28 cellular contexts compared by ENCODE assay signal in the genomic region with DNA sequence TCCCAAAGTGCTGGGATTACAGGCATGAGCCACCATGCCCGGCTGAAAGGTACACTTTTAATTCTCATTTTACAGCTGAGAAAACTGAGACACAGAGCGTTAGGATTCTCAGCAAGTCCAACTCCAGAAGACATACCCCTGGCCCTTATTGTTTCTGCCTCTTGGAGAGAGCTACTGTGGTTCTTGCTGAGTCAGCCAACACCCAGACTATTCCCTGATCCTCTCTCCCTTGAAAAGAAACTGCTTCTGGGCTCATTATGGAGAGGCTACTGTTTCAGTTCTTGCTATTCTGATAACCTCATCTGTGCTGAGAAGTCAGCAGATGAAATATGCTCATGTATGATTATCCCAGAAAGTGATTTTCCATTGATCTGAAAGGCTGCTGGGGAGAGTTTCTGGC.
DNase-seq lines count a peak whose midpoint lies in the region; ATAC-seq, FAIRE-seq and TF ChIP-seq lines count a peak whose summit lies in the region.
"Had no signal": no experiment of that assay in that cellular context is flagged by ENCODE, and none has a peak within 500 bp of the region (broad histone marks: within the 10 kb centered on the region; RNA-seq: fewer than 3 reads in every experiment).

No MANE protein-coding gene starts in this region.

- no peak overlapping the region for H3K4me2 ChIP-seq in HepG2 (ENCODE audit: low read depth, low read length)
- H3K4me2 ChIP-seq in H1 (ENCODE audit: insufficient read depth in 1 of 2, low read depth in 2 of 2, low read length in 2 of 2): no peak overlapping the region
- H3K4me2 ChIP-seq in neural progenitor cell: no peak overlapping the region
- H3K4me2 ChIP-seq: BLaER1 had no signal

- TF ChIP-seq POLR2A in HepG2 (IDR thresholded peaks at IDR 0.05; ENCODE audit: insufficient read depth in 1 of 2, low read depth in 2 of 2, low read length in 2 of 2) (no peak), right lobe of liver (IDR thresholded peaks at IDR 0.05) (no peak), H1 (IDR thresholded peaks at IDR 0.05; ENCODE audit: control extremely low read depth in 1 of 2, low read depth in 2 of 2, low read length in 2 of 2) (no peak)

- POLR2A ChIA-PET in HepG2 (lab: Yijun Ruan, JAX) (no interaction called here), H1 (lab: Charles Lee; ENCODE audit: partially characterized antibody) (no interaction called here)

- H3F3A ChIP-seq in neural progenitor cell (ENCODE audit: low read depth): no peaks in the 10 kb centered on the region

- in situ Hi-C loops in HepG2 (cut with HindIII; ENCODE audit: extremely low pct_ligation_motif_present, low pct_unique_long_range_greater_than_20kb): no loop called here

- FAIRE-seq in HepG2 (lab: Jason Lieb, UNC): no peak
- no peak for FAIRE-seq in H1 (lab: Jason Lieb, UNC)
- FAIRE-seq: GM12878, GM12892, GM18507, GM19239 had no signal

- H2BK20ac ChIP-seq in H1 (ENCODE audit: low read length): no peak overlapping the region

- ATAC-seq in HepG2 (no peak), right lobe of liver (no peak), GM18870 (IDR thresholded peaks at IDR 0.05; ENCODE audit: unreplicated experiment) (no peak), mucosa of descending colon (no peak)
- no peak for ATAC-seq in activated T-cell treated with anti-CD3 and anti-CD28 coated beads, Interleukin-2, amount 50 U/mL, for 72 hours (replicated peaks in 1 of 2)
- ATAC-seq: GM12878 had no signal

- no peak overlapping the region for H4K5ac ChIP-seq in H1 (ENCODE audit: insufficient read length, low read depth, low read length)

- no peaks in the 10 kb centered on the region for H3K79me2 ChIP-seq in HepG2 (ENCODE audit: insufficient read depth, low read length)
- H3K79me2 ChIP-seq in H1 (ENCODE audit: control insufficient read depth in 1 of 2, insufficient read depth in 2 of 2, low read length in 2 of 2): no peaks in the 10 kb centered on the region; a peak in 1 of 4 replicates
- H3K79me2 ChIP-seq in neural progenitor cell (ENCODE audit: low read depth): no peaks in the 10 kb centered on the region

- H3K36me3 Mint-ChIP-seq in neural progenitor cell: no peaks in the 10 kb centered on the region
- no peaks in the 10 kb centered on the region for H3K36me3 Mint-ChIP-seq in activated T-cell treated with anti-CD3 and anti-CD28 coated beads, Interleukin-2, amount 50 U/mL, for 72 hours (ENCODE audit: insufficient read depth in 2 of 2)
- H3K36me3 Mint-ChIP-seq: CD14-positive monocyte; CD4-positive, alpha-beta memory T cell; CD4-positive, CD25-positive, alpha-beta regulatory T cell had no signal

- no peaks in the 10 kb centered on the region for H3K9me3 Mint-ChIP-seq in neural progenitor cell
- peaks cover 5% of the 10 kb centered on the region in 2 donors for H3K9me3 Mint-ChIP-seq in activated T-cell treated with anti-CD3 and anti-CD28 coated beads, Interleukin-2, amount 50 U/mL, for 72 hours

- no peaks in the 10 kb centered on the region for H3K36me3 ChIP-seq in HepG2 (replicated peaks in 1 of 2; ENCODE audit: control insufficient read depth in 1 of 2, insufficient read depth in 2 of 2, low read length in 2 of 2)
- H3K36me3 ChIP-seq in right lobe of liver: no peaks in the 10 kb centered on the region
- no peaks in the 10 kb centered on the region for H3K36me3 ChIP-seq in H1 (ENCODE audit: control insufficient read depth in 2 of 4, insufficient read depth in 4 of 4, low read length in 3 of 4)
- H3K36me3 ChIP-seq in neural progenitor cell: no peaks in the 10 kb centered on the region
- no peaks in the 10 kb centered on the region for H3K36me3 ChIP-seq in mucosa of descending colon (ENCODE audit: low read depth)
- H3K36me3 ChIP-seq: BE2C, BLaER1 had no signal

- BruUV-seq in HepG2 (replicated peaks; lab: Mats Ljungman, UMichigan): no TSS peak

- H3K9ac ChIP-seq in HepG2 (ENCODE audit: insufficient read depth, low read depth, low read length) (no peak overlapping the region), H1 (replicated peaks in 1 of 4; ENCODE audit: extremely low read depth in 1 of 4, low read depth in 3 of 4, low read length in 3 of 4) (no peak overlapping the region), neural progenitor cell (no peak overlapping the region)
- H3K9ac ChIP-seq: BLaER1 had no signal

- H3K18ac ChIP-seq in H1 (ENCODE audit: extremely low read depth, low read length): no peak overlapping the region

- H3K4me3 ChIP-seq in HepG2 (replicated peaks in 1 of 3; ENCODE audit: insufficient read depth in 1 of 3, low read depth in 2 of 3, low read length in 3 of 3) (no peak overlapping the region), right lobe of liver (no peak overlapping the region), H1 (ENCODE audit: extremely low read depth in 1 of 4, insufficient read depth in 2 of 4, low read depth in 3 of 4, low read length in 4 of 4) (no peak overlapping the region), neural progenitor cell (no peak overlapping the region), mucosa of descending colon (no peak overlapping the region)
- H3K4me3 ChIP-seq: BLaER1, GM12878 had no signal

- no peak overlapping the region for H3K23ac ChIP-seq in H1 (ENCODE audit: insufficient read length)

- H3K4me1 Mint-ChIP-seq in neural progenitor cell: peaks cover 24% of the 10 kb centered on the region
- H3K4me1 Mint-ChIP-seq in activated T-cell treated with anti-CD3 and anti-CD28 coated beads, Interleukin-2, amount 50 U/mL, for 72 hours (ENCODE audit: low read depth): no peaks in the 10 kb centered on the region
- H3K4me1 Mint-ChIP-seq: CD14-positive monocyte; CD4-positive, alpha-beta memory T cell; CD4-positive, CD25-positive, alpha-beta regulatory T cell; CD8-positive, alpha-beta memory T cell had no signal

- peaks cover 6% of the 10 kb centered on the region; the same call in 1 of the 2 replicates for H3K23me2 ChIP-seq in H1 (ENCODE audit: low read depth, low read length)

- no peak for TF ChIP-seq RAD21 in HepG2 (CRISPR knock-in tag; IDR thresholded peaks at IDR 0.05)
- no peak for TF ChIP-seq RAD21 in H1 (IDR thresholded peaks at IDR 0.05 in 1 of 2, conservative IDR thresholded peaks at IDR 0.05 in 1 of 2; ENCODE audit: low read depth in 2 of 2, low read length in 2 of 2)

- H3K4me1 ChIP-seq in HepG2 (ENCODE audit: insufficient read depth, low read length) (no peaks in the 10 kb centered on the region), right lobe of liver (no peaks in the 10 kb centered on the region), H1 (replicated peaks in 1 of 4; ENCODE audit: control insufficient read depth in 3 of 4, insufficient read depth in 4 of 4, low read length in 3 of 4) (peaks cover 2 to 10% (median 5%) of the 10 kb centered on the region in 4 experiments; a peak in 3 of 7 replicates), neural progenitor cell (peaks cover 11% of the 10 kb centered on the region), mucosa of descending colon (ENCODE audit: low read depth) (no peaks in the 10 kb centered on the region)
- H3K4me1 ChIP-seq: BE2C, BLaER1 had no signal

- H3K14ac ChIP-seq in H1 (ENCODE audit: insufficient read length): no peak overlapping the region

- H3K9me3 ChIP-seq in HepG2 (ENCODE audit: low read length) (no peaks in the 10 kb centered on the region), right lobe of liver (no peaks in the 10 kb centered on the region), H1 (ENCODE audit: insufficient read depth in 2 of 2, low read depth in 1 of 2, low read length in 1 of 2) (no peaks in the 10 kb centered on the region), neural progenitor cell (ENCODE audit: low read depth) (no peaks in the 10 kb centered on the region), mucosa of descending colon (no peaks in the 10 kb centered on the region)
- H3K9me3 ChIP-seq: BE2C, BLaER1 had no signal

- H4K20me1 ChIP-seq in HepG2 (ENCODE audit: insufficient read depth, low read length): no peaks in the 10 kb centered on the region
- no peaks in the 10 kb centered on the region for H4K20me1 ChIP-seq in H1 (replicated peaks in 1 of 2; ENCODE audit: control insufficient read depth in 1 of 2, insufficient read depth in 2 of 2, low read length in 2 of 2)
- no peaks in the 10 kb centered on the region for H4K20me1 ChIP-seq in neural progenitor cell (ENCODE audit: low read depth)
- H4K20me1 ChIP-seq: BLaER1 had no signal

- H2BK15ac ChIP-seq in H1 (ENCODE audit: low read length): no peak overlapping the region

- H3K4ac ChIP-seq in H1 (replicated peaks; ENCODE audit: insufficient read length, low read depth, low read length): no peak overlapping the region

- no peak overlapping the region for H3K56ac ChIP-seq in H1 (replicated peaks; ENCODE audit: insufficient read length, low read depth, low read length)

- TF ChIP-seq CTCF in HepG2 (CRISPR knock-in tag; IDR thresholded peaks at IDR 0.05) (no peak), right lobe of liver (IDR thresholded peaks at IDR 0.05) (no peak), H1 (IDR thresholded peaks at IDR 0.05; ENCODE audit: control extremely low read depth in 1 of 3, insufficient read depth in 1 of 3, low read depth in 1 of 3, low read length in 3 of 3) (no peak), neural progenitor cell (IDR thresholded peaks at IDR 0.05) (no peak), mucosa of descending colon (IDR thresholded peaks at IDR 0.05) (no peak)

- no peak overlapping the region for H2BK12ac ChIP-seq in H1 (ENCODE audit: low read depth, low read length)

- intact Hi-C loops in HepG2 (cut with micrococcal nuclease; ENCODE audit: unreplicated experiment) (no loop called here), right lobe of liver (cut with DNase I) (no loop called here), mucosa of descending colon (cut with DNase I, micrococcal nuclease) (no loop called here)

- TF ChIP-seq EP300 in HepG2 (IDR thresholded peaks at IDR 0.05; ENCODE audit: low read depth in 2 of 2, low read length in 2 of 2): no peak
- TF ChIP-seq EP300 in HepG2 (CRISPR knock-in tag; IDR thresholded peaks at IDR 0.05; ENCODE audit: borderline replicate concordance): no peak
- TF ChIP-seq EP300 in H1 (IDR thresholded peaks at IDR 0.05; ENCODE audit: borderline replicate concordance in 1 of 2, low read depth in 2 of 2, low read length in 2 of 2): no peak

- no peak overlapping the region for H4K91ac ChIP-seq in H1 (replicated peaks; ENCODE audit: insufficient read length, low read length)

- no CpG with 5 or more reads among the region's 2 CpGs for WGBS in HepG2 (ENCODE audit: low lambda C conversion rate)
- 39% methylated on average over 2 of the region's 2 CpGs for WGBS in right lobe of liver (ENCODE audit: insufficient coverage, low coverage, low lambda C conversion rate, missing lambda C conversion rate)
- WGBS in H1 (ENCODE audit: extremely low coverage in 1 of 2, insufficient coverage in 1 of 2, insufficient read length in 1 of 2, insufficient replicate concordance in 2 of 2, low coverage in 1 of 2, low lambda C conversion rate in 2 of 2, missing lambda C conversion rate in 1 of 2), 2 experiments: 89% methylated on average over 2 of the region's 2 CpGs; no CpG with 5 or more reads in 1 of the 2 experiments

- H3K27ac Mint-ChIP-seq in neural progenitor cell: peak overlapping the region; percentile 12
- H3K27ac Mint-ChIP-seq in activated T-cell treated with anti-CD3 and anti-CD28 coated beads, Interleukin-2, amount 50 U/mL, for 72 hours: no peak overlapping the region
- H3K27ac Mint-ChIP-seq: CD14-positive monocyte; CD4-positive, alpha-beta memory T cell; CD4-positive, CD25-positive, alpha-beta regulatory T cell; CD8-positive, alpha-beta memory T cell had no signal

- H4K8ac ChIP-seq in H1 (ENCODE audit: extremely low read depth, insufficient read depth, low read length): no peak overlapping the region

- no peak overlapping the region for H2BK5ac ChIP-seq in H1 (ENCODE audit: low read depth, low read length)

- no peak overlapping the region for H3K4me3 Mint-ChIP-seq in neural progenitor cell
- H3K4me3 Mint-ChIP-seq in activated T-cell treated with anti-CD3 and anti-CD28 coated beads, Interleukin-2, amount 50 U/mL, for 72 hours: no peak overlapping the region
- H3K4me3 Mint-ChIP-seq: CD14-positive monocyte; CD4-positive, alpha-beta memory T cell; CD4-positive, CD25-positive, alpha-beta regulatory T cell; CD8-positive, alpha-beta memory T cell had no signal

- DNase-seq in HepG2 (ENCODE audit: low spot score) (no peak), right lobe of liver (no peak), H1 (ENCODE audit: low read depth in 1 of 2, low spot score in 2 of 2) (no peak), neural progenitor cell (ENCODE audit: low spot score) (no peak), mucosa of descending colon (no peak)
- DNase-seq in activated T-cell treated with anti-CD3 and anti-CD28 coated beads, Interleukin-2, amount 50 U/mL, for 72 hours: no peak
- DNase-seq: ACHN; BE2C; C1 segment of cervical spinal cord; CD4-positive, alpha-beta memory T cell; CD4-positive, CD25-positive, alpha-beta regulatory T cell; CD8-positive, alpha-beta memory T cell; COR-L47; DMS 273 treated with DMSO at 0.1 percent for 48 hours; DMS153; DMS53; DMS79; DND-41; EL; GDM1 had no signal

- H3K79me1 ChIP-seq in H1 (ENCODE audit: low read depth, low read length): no peaks in the 10 kb centered on the region

- H2AFZ ChIP-seq in HepG2 (ENCODE audit: low read length) (no peak overlapping the region), H1 (ENCODE audit: low read length) (no peak overlapping the region), neural progenitor cell (replicated peaks) (no peak overlapping the region)

- CTCF ChIA-PET in HepG2 (lab: Yijun Ruan, JAX; ENCODE audit: low intra/inter-chr PET ratio, low total read pairs): no interaction called here
- CTCF ChIA-PET in H1 (lab: Charles Lee; ENCODE audit: partially characterized antibody): no interaction called here

- peaks cover 3% of the 10 kb centered on the region for H3K27me3 Mint-ChIP-seq in neural progenitor cell (ENCODE audit: insufficient read depth, low read depth)
- H3K27me3 Mint-ChIP-seq in activated T-cell treated with anti-CD3 and anti-CD28 coated beads, Interleukin-2, amount 50 U/mL, for 72 hours (ENCODE audit: low read depth): no peaks in the 10 kb centered on the region
- H3K27me3 Mint-ChIP-seq: CD4-positive, alpha-beta memory T cell; CD4-positive, CD25-positive, alpha-beta regulatory T cell had no signal

- no peaks in the 10 kb centered on the region for H3K27me3 ChIP-seq in HepG2 (ENCODE audit: control insufficient read depth in 1 of 2, insufficient read depth in 2 of 2, low read length in 2 of 2)
- H3K27me3 ChIP-seq in right lobe of liver: no peaks in the 10 kb centered on the region
- H3K27me3 ChIP-seq in H1 (replicated peaks in 1 of 4; ENCODE audit: control insufficient read depth in 3 of 4, extremely low read depth in 1 of 4, insufficient read depth in 3 of 4, low read length in 3 of 4): no peaks in the 10 kb centered on the region
- no peaks in the 10 kb centered on the region for H3K27me3 ChIP-seq in neural progenitor cell
- H3K27me3 ChIP-seq: BE2C, BLaER1 had no signal

- no peak overlapping the region for H2BK120ac ChIP-seq in H1 (replicated peaks; ENCODE audit: low read depth, low read length)

- H3K27ac ChIP-seq in HepG2 (ENCODE audit: extremely low read length, insufficient read depth, low read length) (no peak overlapping the region), right lobe of liver (no peak overlapping the region), H1 (ENCODE audit: low read depth, low read length) (no peak overlapping the region), neural progenitor cell (no peak overlapping the region)
- H3K27ac ChIP-seq: 22Rv1, BLaER1 had no signal

- H2AK5ac ChIP-seq in H1 (ENCODE audit: low read depth, low read length): no peak overlapping the region
